32 cellular contexts compared by ENCODE assay signal in genomic region chr14:70563417-70563816, GRCh38. TPM values are rescaled to one million over a fixed set of nuclear protein-coding genes. Genes with fewer than 3 reads are reported as not detected.
"Had no signal": no experiment of that assay in that cellular context is flagged by ENCODE, and none has a peak within 500 bp of the region (broad histone marks: within the 10 kb centered on the region; RNA-seq: fewer than 3 reads in every experiment).

No MANE protein-coding gene starts in this region.

- H3K27me3 ChIP-seq: brain microvascular endothelial cell, dorsolateral prefrontal cortex, esophagus muscularis mucosa, foreskin keratinocyte, gastroesophageal sphincter, heart right ventricle had no signal

- H3K27ac Mint-ChIP-seq: activated CD4-positive, alpha-beta memory T cell treated with anti-CD3 and anti-CD28 coated beads for 36 hours; activated CD4-positive, alpha-beta T cell treated with anti-CD3 and anti-CD28 coated beads for 36 hours; activated CD4-positive, alpha-beta T cell treated with anti-CD3 and anti-CD28 coated beads, Interleukin-2, amount 10 ng/mL, durations not matched to agents 24 days and 14 days; activated CD8-positive, alpha-beta memory T cell treated with anti-CD3 and anti-CD28 coated beads, Interleukin-2, amount 10 ng/mL, durations not matched to agents 7 days and 5 days; activated CD8-positive, alpha-beta T cell treated with anti-CD3 and anti-CD28 coated beads, Interleukin-2, amount 10 ng/mL, durations not matched to agents 7 days and 5 days; activated naive CD4-positive, alpha-beta T cell treated with anti-CD3 and anti-CD28 coated beads for 36 hours; activated naive CD4-positive, alpha-beta T cell treated with anti-CD3 and anti-CD28 coated beads, Interleukin-2, amount 50 U/mL, for 24 hours; activated naive CD8-positive, alpha-beta T cell treated with anti-CD3 and anti-CD28 coated beads, Interleukin-2, amount 10 ng/mL, durations not matched to agents 7 days and 5 days; activated T-helper 1 cell treated with anti-CD3 and anti-CD28 coated beads, Interleukin-12 subunit alpha, Interleukin-12 subunit beta, Interleukin-2, Interleukin-4 antibody, amounts not matched to agents 30 ng/mL and 10 ng/mL and 1 ng/mL, durations not matched to agents 14 hours and 24 hours and 36 hours; activated T-helper 2 cell treated with anti-CD3 and anti-CD28 coated beads, Interferon-gamma antibody, Interleukin-2, Interleukin-4, amounts not matched to agents 10 μg/mL and 5 μg/mL and 100 μg/mL, durations not matched to agents 14 hours and 24 hours and 36 hours; dendritic cell treated with granulocyte-macrophage colony-stimulating factor and Interleukin-4, amounts not matched to agents 40 ng/mL and 50 ng/mL, for 4 days had no signal

- H3K27me3 Mint-ChIP-seq: activated CD4-positive, alpha-beta memory T cell treated with anti-CD3 and anti-CD28 coated beads for 36 hours; activated CD4-positive, alpha-beta T cell treated with anti-CD3 and anti-CD28 coated beads for 36 hours; activated CD4-positive, alpha-beta T cell treated with anti-CD3 and anti-CD28 coated beads, Interleukin-2, amount 10 ng/mL, durations not matched to agents 24 days and 14 days; activated CD8-positive, alpha-beta memory T cell treated with anti-CD3 and anti-CD28 coated beads, Interleukin-2, amount 10 ng/mL, durations not matched to agents 7 days and 5 days; activated naive CD4-positive, alpha-beta T cell treated with anti-CD3 and anti-CD28 coated beads, Interleukin-2, amount 50 U/mL, for 24 hours; activated naive CD8-positive, alpha-beta T cell treated with anti-CD3 and anti-CD28 coated beads, Interleukin-2, amount 10 ng/mL, durations not matched to agents 7 days and 5 days; central memory CD8-positive, alpha-beta T cell; dendritic cell treated with granulocyte-macrophage colony-stimulating factor and Interleukin-4, amounts not matched to agents 40 ng/mL and 50 ng/mL, for 4 days had no signal

- H3K4me3 Mint-ChIP-seq: activated CD4-positive, alpha-beta memory T cell treated with anti-CD3 and anti-CD28 coated beads for 36 hours; activated CD4-positive, alpha-beta T cell treated with anti-CD3 and anti-CD28 coated beads for 36 hours; activated CD4-positive, alpha-beta T cell treated with anti-CD3 and anti-CD28 coated beads, Interleukin-2, amount 10 ng/mL, durations not matched to agents 24 days and 14 days; activated CD8-positive, alpha-beta memory T cell treated with anti-CD3 and anti-CD28 coated beads, Interleukin-2, amount 10 ng/mL, durations not matched to agents 7 days and 5 days; activated CD8-positive, alpha-beta T cell treated with anti-CD3 and anti-CD28 coated beads, Interleukin-2, amount 10 ng/mL, durations not matched to agents 7 days and 5 days; activated naive CD4-positive, alpha-beta T cell treated with anti-CD3 and anti-CD28 coated beads for 36 hours; activated naive CD4-positive, alpha-beta T cell treated with anti-CD3 and anti-CD28 coated beads, Interleukin-2, amount 50 U/mL, for 24 hours; activated naive CD8-positive, alpha-beta T cell treated with anti-CD3 and anti-CD28 coated beads, Interleukin-2, amount 10 ng/mL, durations not matched to agents 7 days and 5 days; activated T-helper 1 cell treated with anti-CD3 and anti-CD28 coated beads, Interleukin-12 subunit alpha, Interleukin-12 subunit beta, Interleukin-2, Interleukin-4 antibody, amounts not matched to agents 30 ng/mL and 10 ng/mL and 1 ng/mL, durations not matched to agents 14 hours and 24 hours and 36 hours; central memory CD8-positive, alpha-beta T cell; dendritic cell treated with granulocyte-macrophage colony-stimulating factor and Interleukin-4, amounts not matched to agents 40 ng/mL and 50 ng/mL, for 4 days had no signal

- H3K4me3 ChIP-seq: coronary artery, dorsolateral prefrontal cortex, esophagus muscularis mucosa, gastroesophageal sphincter, heart right ventricle had no signal

- FAIRE-seq: astrocyte, endothelial cell of umbilical vein had no signal

- DNase-seq: activated CD4-positive, alpha-beta memory T cell treated with anti-CD3 and anti-CD28 coated beads for 36 hours; activated CD4-positive, alpha-beta T cell treated with anti-CD3 and anti-CD28 coated beads for 36 hours; activated CD4-positive, alpha-beta T cell treated with anti-CD3 and anti-CD28 coated beads, Interleukin-2, amount 10 ng/mL, durations not matched to agents 24 days and 14 days; activated CD4-positive, CD25-positive, alpha-beta regulatory T cell; activated CD4-positive, CD25-positive, alpha-beta regulatory T cell treated with anti-CD3 and anti-CD28 coated beads, Interleukin-2, amount 50 U/mL, for 72 hours; activated CD8-positive, alpha-beta memory T cell treated with anti-CD3 and anti-CD28 coated beads, Interleukin-2, amount 10 ng/mL, durations not matched to agents 7 days and 5 days; activated CD8-positive, alpha-beta memory T cell treated with anti-CD3 and anti-CD28 coated beads, Interleukin-2, amount 50 U/mL, for 4 hours; activated CD8-positive, alpha-beta T cell treated with anti-CD3 and anti-CD28 coated beads, Interleukin-2, amount 10 ng/mL, durations not matched to agents 7 days and 5 days; activated effector memory CD4-positive, alpha-beta T cell treated with anti-CD3 and anti-CD28 coated beads, Interleukin-2, amount 50 U/mL, for 16 hours; activated naive CD4-positive, alpha-beta T cell treated with anti-CD3 and anti-CD28 coated beads for 36 hours; activated naive CD8-positive, alpha-beta T cell treated with anti-CD3 and anti-CD28 coated beads, Interleukin-2, amount 10 ng/mL, durations not matched to agents 7 days and 5 days; activated T-cell treated with anti-CD3 and anti-CD28 coated beads, Interleukin-2, amount 50 U/mL, for 1 hour; activated T-cell treated with anti-CD3 and anti-CD28 coated beads, Interleukin-2, amount 50 U/mL, for 48 hours; amniotic stem cell; anterior cingulate cortex; brain microvascular endothelial cell; dorsolateral prefrontal cortex; effector memory CD4-positive, alpha-beta T cell; foreskin keratinocyte; T-helper 2 cell had no signal

- H3K27ac ChIP-seq: brain microvascular endothelial cell, coronary artery, dorsolateral prefrontal cortex, esophagus muscularis mucosa, foreskin keratinocyte, gastroesophageal sphincter, heart right ventricle had no signal

- H3K4me1 ChIP-seq: esophagus muscularis mucosa, foreskin keratinocyte, gastroesophageal sphincter had no signal

- ATAC-seq: activated CD4-positive, alpha-beta T cell treated with anti-CD3 and anti-CD28 coated beads for 36 hours; activated CD8-positive, alpha-beta memory T cell treated with anti-CD3 and anti-CD28 coated beads, Interleukin-2, amount 10 ng/mL, durations not matched to agents 7 days and 5 days; activated CD8-positive, alpha-beta T cell treated with anti-CD3 and anti-CD28 coated beads, Interleukin-2, amount 10 ng/mL, durations not matched to agents 7 days and 5 days; foreskin keratinocyte; gastroesophageal sphincter had no signal

- H3K36me3 ChIP-seq: brain microvascular endothelial cell had no signal

- H3K4me1 Mint-ChIP-seq: activated CD4-positive, alpha-beta T cell treated with anti-CD3 and anti-CD28 coated beads for 36 hours had no signal

RNA-seq across cellular contexts. Expression of gene ADAM20, which starts 28.6 kb away (rescaled TPM):
- total RNA-seq: epithelial cell of proximal tubule had no signal
- polyA plus RNA-seq: foreskin keratinocyte had no signal
